8 cellular contexts compared by ENCODE assay signal in the genomic region with DNA sequence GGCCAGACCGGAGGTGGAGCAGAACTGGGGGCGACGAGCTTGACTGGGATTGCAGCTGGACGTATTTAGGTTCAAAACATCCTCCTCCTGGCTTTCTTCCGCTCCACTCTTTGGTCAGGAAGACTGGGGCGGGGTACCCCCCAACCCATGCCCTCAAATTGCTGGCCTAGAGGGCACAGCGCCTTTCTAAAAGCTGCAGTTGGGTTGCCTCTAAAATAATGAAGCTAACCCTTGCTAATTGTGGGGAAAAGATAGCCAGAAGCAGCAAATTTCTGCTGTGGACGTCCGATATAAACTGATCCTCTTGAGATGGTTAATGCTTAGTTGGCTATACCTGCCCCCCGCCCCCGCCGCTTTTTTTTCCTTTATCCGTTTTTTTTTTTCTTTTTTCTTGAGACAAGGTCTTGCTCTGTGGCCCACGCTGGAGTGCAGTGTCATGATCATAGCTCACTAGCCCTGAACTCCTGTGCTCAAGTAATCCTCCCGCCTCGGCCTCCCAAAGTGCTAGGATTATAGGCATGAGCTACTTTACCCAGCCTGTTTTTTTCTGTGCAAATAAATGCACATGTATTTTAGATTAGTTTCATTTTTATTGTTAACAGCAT. TPM values are rescaled to one million over a fixed set of nuclear protein-coding genes. Genes with fewer than 3 reads are reported as not detected.
DNase-seq lines count a peak whose midpoint lies in the region; ATAC-seq and TF ChIP-seq lines count a peak whose summit lies in the region.

No MANE protein-coding gene starts in this region.

- H3K36me3 ChIP-seq in MG63 (peaks cover 40% of the 10 kb centered on the region), breast epithelium (no peaks in the 10 kb centered on the region), mesodermal cell (ENCODE audit: control insufficient read depth, insufficient read depth, low read length) (peaks cover 30% of the 10 kb centered on the region)

- DNase-seq in CD4-positive, alpha-beta T cell, result no peak
- DNase-seq in MG63 (no peak), breast epithelium (ENCODE audit: low spot score in 2 of 2) (no peak), cerebellum (ENCODE audit: low spot score) (no peak), T1000 (lab: John Stamatoyannopoulos, UW) (no peak)
- no peak for DNase-seq in stimulated activated CD4-positive, alpha-beta T cell treated with anti-CD3 and anti-CD28 coated beads, Interleukin-12 subunit alpha, Interleukin-12 subunit beta, amount 100 ng/mL, for 4 hours

- CTCF ChIA-PET in CD4-positive, alpha-beta T cell (lab: Charles Lee), result no interaction called here

- H3K4me3 ChIP-seq in MG63 (peak overlapping the region; percentile 99), breast epithelium (peak overlapping the region; percentile 70 to 99 (median 99)), mesodermal cell (ENCODE audit: extremely low read depth, insufficient read depth, low read length, poor library complexity, severe bottlenecking) (peak overlapping the region; percentile 98)

- H3K9me3 ChIP-seq in CD4-positive, alpha-beta T cell (ENCODE audit: control insufficient read depth, low read length), result no peaks in the 10 kb centered on the region
- H3K9me3 ChIP-seq in MG63, result peaks cover 5% of the 10 kb centered on the region; the same call in 1 of the 2 replicates
- no peaks in the 10 kb centered on the region for H3K9me3 ChIP-seq in breast epithelium
- no peaks in the 10 kb centered on the region for H3K9me3 ChIP-seq in mesodermal cell (ENCODE audit: control insufficient read depth, low read length)

- no peak for ATAC-seq in CD4-positive, alpha-beta T cell (ENCODE audit: poor library complexity)
- ATAC-seq in HG02571 (IDR thresholded peaks at IDR 0.05; ENCODE audit: unreplicated experiment), result no peak

- TF ChIP-seq CTCF in CD4-positive, alpha-beta T cell (IDR thresholded peaks at IDR 0.05), result no peak
- no peak for TF ChIP-seq CTCF in breast epithelium (IDR thresholded peaks at IDR 0.05)

- peak overlapping the region; percentile 97 for H3K4me3 Mint-ChIP-seq in CD4-positive, alpha-beta T cell

- peaks cover 35% of the 10 kb centered on the region for H3K36me3 Mint-ChIP-seq in CD4-positive, alpha-beta T cell (ENCODE audit: low read depth)

- H3K9me3 Mint-ChIP-seq in CD4-positive, alpha-beta T cell, result no peaks in the 10 kb centered on the region

- H3K27me3 ChIP-seq in CD4-positive, alpha-beta T cell (ENCODE audit: control insufficient read depth, insufficient read depth, low read length), result no peaks in the 10 kb centered on the region
- H3K27me3 ChIP-seq in MG63, result no peaks in the 10 kb centered on the region
- no peaks in the 10 kb centered on the region for H3K27me3 ChIP-seq in breast epithelium

- WGBS in mesodermal cell (ENCODE audit: insufficient coverage in 2 of 2), 2 experiments, result 12% methylated on average over 12 to 16 of the region's 16 CpGs

- intact Hi-C loops in CD4-positive, alpha-beta T cell (cut with DNase I, micrococcal nuclease), result loop anchor here (1.0 to 2.0 kb wide), 7 partner anchors 23 to 118 kb away; partner anchors contain the start of genes C19orf44 (in 2 of the 2), CALR3 (in 2 of the 2), MED26 (in 2 of the 2) and SMIM7 (in 2 of the 2)
- intact Hi-C loops in breast epithelium (cut with DNase I; ENCODE audit: low total_unique reads), result no loop called here

- peak overlapping the region; percentile 84 for H3K27ac Mint-ChIP-seq in CD4-positive, alpha-beta T cell

- POLR2A ChIA-PET in CD4-positive, alpha-beta T cell (lab: Charles Lee), result interaction anchor here (0.6 to 1.6 kb wide), 8 partner anchors 8 to 118 kb away, joined by 3 to 12 read pairs (median 5); partner anchors contain the start of genes MED26 and TMEM38A

- peaks cover 45% of the 10 kb centered on the region for H3K4me1 Mint-ChIP-seq in CD4-positive, alpha-beta T cell (ENCODE audit: low read depth)

- no peaks in the 10 kb centered on the region for H3K27me3 Mint-ChIP-seq in CD4-positive, alpha-beta T cell

- no peak for TF ChIP-seq POLR2A in breast epithelium (IDR thresholded peaks at IDR 0.05)

- H3K4me1 ChIP-seq in breast epithelium, result peaks cover 7 to 8% of the 10 kb centered on the region in 2 donors
- H3K4me1 ChIP-seq in mesodermal cell (ENCODE audit: control insufficient read depth, insufficient read depth, low read length, poor library complexity, severe bottlenecking), result peaks cover 14% of the 10 kb centered on the region

- peak overlapping the region; percentile 79 for H3K27ac ChIP-seq in CD4-positive, alpha-beta T cell (ENCODE audit: low read depth, low read length)
- H3K27ac ChIP-seq in breast epithelium (peak overlapping the region; percentile 82 to 86), mesodermal cell (ENCODE audit: low read depth, low read length, severe bottlenecking) (peak overlapping the region; percentile 82)

RNA-seq across cellular contexts. Expression of gene CHERP, which starts 0.8 kb away (rescaled TPM):
- total RNA-seq in CD4-positive, alpha-beta T cell, result 10 to 100 TPM; 47.1 to 48.2 TPM
- total RNA-seq in MG63 (2014; rRNA removed; shearing (Covaris generic); ENCODE audit: low replicate concordance), result 1.8 and 2.0 TPM in 2 replicates
- total RNA-seq in breast epithelium (1 to 10 TPM; 6.7 to 9.2 (median 8.0) TPM), cerebellum (12.8 TPM)
- polyA plus RNA-seq in mesodermal cell (2013, experiment 1 of 2), result 47.7 TPM
- polyA plus RNA-seq in mesodermal cell (2013, experiment 2 of 2), result 36.3 TPM

RNA-seq across cellular contexts. Expression of gene SLC35E1, which starts 29.2 kb away (rescaled TPM):
- total RNA-seq in CD4-positive, alpha-beta T cell, result 10 to 100 TPM; 72.3 to 76.3 TPM
- total RNA-seq in MG63 (2014; rRNA removed; shearing (Covaris generic); ENCODE audit: low replicate concordance), result 28.0 and 30.5 TPM in 2 replicates
- total RNA-seq in breast epithelium (10 to 100 TPM; 33.0 to 44.9 (median 39.2) TPM), cerebellum (29.9 TPM)
- 29.1 TPM for polyA plus RNA-seq in mesodermal cell (2013, experiment 1 of 2)
- 28.8 TPM for polyA plus RNA-seq in mesodermal cell (2013, experiment 2 of 2)

RNA-seq across cellular contexts. Expression of gene C19orf44, which starts 46.8 kb away (rescaled TPM):
- total RNA-seq in CD4-positive, alpha-beta T cell, result 1 to 10 TPM in 1 of 2 experiments, under 1 TPM in 1; 0.78 to 1.0 TPM
- 9.8 and 21.4 TPM in 2 replicates for total RNA-seq in MG63 (2014; rRNA removed; shearing (Covaris generic); ENCODE audit: low replicate concordance)
- total RNA-seq in breast epithelium, result 10 to 100 TPM in 1 of 3 donors, 1 to 10 TPM in 2; 5.9 to 11.1 (median 6.4) TPM
- 3.9 TPM for polyA plus RNA-seq in mesodermal cell (2013, experiment 1 of 2)
- 6.0 TPM for polyA plus RNA-seq in mesodermal cell (2013, experiment 2 of 2)
- total RNA-seq in cerebellum, result 5.6 TPM

RNA-seq across cellular contexts. Expression of gene CALR3, which starts 47.0 kb away (rescaled TPM):
- total RNA-seq in CD4-positive, alpha-beta T cell, result not detected
- total RNA-seq in MG63 (2014; rRNA removed; shearing (Covaris generic); ENCODE audit: low replicate concordance), result not detected in 2 replicates
- total RNA-seq in breast epithelium (not detected), cerebellum (not detected)
- polyA plus RNA-seq in mesodermal cell (2013, experiment 1 of 2), result not detected
- polyA plus RNA-seq in mesodermal cell (2013, experiment 2 of 2), result not detected
